1 cellular context compared by ENCODE assay signal in the genomic region with DNA sequence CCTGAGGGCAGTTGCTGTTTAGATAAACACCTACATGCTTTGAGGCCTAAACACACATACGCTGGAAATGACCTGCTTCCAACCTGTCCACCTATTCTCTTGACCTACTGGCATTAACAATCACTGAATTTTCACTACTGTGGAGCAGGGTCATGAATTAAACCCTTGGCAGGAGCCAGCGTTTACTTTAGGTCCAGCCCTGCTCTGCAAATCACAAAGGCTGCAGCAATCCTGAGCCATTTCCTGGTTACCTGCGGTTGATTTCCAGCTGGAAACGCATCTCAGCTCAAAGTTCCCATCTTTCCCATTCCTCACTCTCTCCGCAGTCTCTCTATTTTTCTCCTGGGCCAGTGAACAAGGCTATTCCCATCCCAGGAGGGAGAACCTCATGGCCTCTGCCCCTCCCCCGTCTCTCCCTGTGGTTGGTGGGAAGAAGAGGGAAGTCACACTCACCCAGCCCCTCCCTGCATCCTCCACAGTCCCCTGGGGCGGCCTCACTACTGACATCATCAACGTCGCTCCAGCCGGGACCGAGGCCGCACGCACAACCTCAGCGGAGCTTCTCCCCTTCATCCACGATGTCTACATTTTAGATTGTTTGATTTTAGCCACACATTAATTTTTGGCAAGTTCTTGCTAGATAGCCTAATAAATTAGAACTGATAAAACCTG.
TF ChIP-seq lines count a peak whose summit lies in the region.

No MANE protein-coding gene starts in this region.

TF ChIP-seq in K562, 482 proteins besides CTCF, POLR2A, EP300 and RAD21 (continued from another document):
- TF ChIP-seq TAF7 (tag; IDR thresholded peaks at IDR 0.05) (no peak), L3MBTL2 (IDR thresholded peaks at IDR 0.05) (0 out of 2 replicates have a peak, but pooled peaks have one; percentile 38), BCL6 (CRISPR knock-in tag; IDR thresholded peaks at IDR 0.05) (no peak), ZNF24 (IDR thresholded peaks at IDR 0.05) (no peak), MEF2D (tag; conservative IDR thresholded peaks at IDR 0.05; ENCODE audit: low read depth) (no peak), NRF1 (conservative IDR thresholded peaks at IDR 0.05 in 1 of 2, IDR thresholded peaks at IDR 0.05 in 1 of 2) (peak; percentile 29 to 40; a peak in 2 of 4 replicates), SPI1 (IDR thresholded peaks at IDR 0.05; ENCODE audit: borderline replicate concordance, low read depth, low read length) (peak; percentile 3; the same call in 1 of the 2 replicates), PRMT5 (CRISPR knock-in tag; IDR thresholded peaks at IDR 0.05) (no peak), ZNF445 (CRISPR knock-in tag; IDR thresholded peaks at IDR 0.05; ENCODE audit: low read depth) (no peak), MEIS2 (IDR thresholded peaks at IDR 0.05; ENCODE audit: partially characterized antibody) (no peak), GATA2 (CRISPR knock-in tag; IDR thresholded peaks at IDR 0.05) (no peak), HIVEP1 (CRISPR knock-in tag; IDR thresholded peaks at IDR 0.05) (no peak), SOX6 (IDR thresholded peaks at IDR 0.05) (no peak)
- TF ChIP-seq, protein P1, sequence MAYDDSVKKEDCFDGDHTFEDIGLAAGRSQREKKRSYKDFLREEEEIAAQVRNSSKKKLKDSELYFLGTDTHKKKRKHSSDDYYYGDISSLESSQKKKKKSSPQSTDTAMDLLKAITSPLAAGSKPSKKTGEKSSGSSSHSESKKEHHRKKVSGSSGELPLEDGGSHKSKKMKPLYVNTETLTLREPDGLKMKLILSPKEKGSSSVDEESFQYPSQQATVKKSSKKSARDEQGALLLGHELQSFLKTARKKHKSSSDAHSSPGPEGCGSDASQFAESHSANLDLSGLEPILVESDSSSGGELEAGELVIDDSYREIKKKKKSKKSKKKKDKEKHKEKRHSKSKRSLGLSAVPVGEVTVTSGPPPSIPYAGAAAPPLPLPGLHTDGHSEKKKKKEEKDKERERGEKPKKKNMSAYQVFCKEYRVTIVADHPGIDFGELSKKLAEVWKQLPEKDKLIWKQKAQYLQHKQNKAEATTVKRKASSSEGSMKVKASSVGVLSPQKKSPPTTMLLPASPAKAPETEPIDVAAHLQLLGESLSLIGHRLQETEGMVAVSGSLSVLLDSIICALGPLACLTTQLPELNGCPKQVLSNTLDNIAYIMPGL (CRISPR knock-in tag; IDR thresholded peaks at IDR 0.05): no peak
- TF ChIP-seq, protein P2, sequence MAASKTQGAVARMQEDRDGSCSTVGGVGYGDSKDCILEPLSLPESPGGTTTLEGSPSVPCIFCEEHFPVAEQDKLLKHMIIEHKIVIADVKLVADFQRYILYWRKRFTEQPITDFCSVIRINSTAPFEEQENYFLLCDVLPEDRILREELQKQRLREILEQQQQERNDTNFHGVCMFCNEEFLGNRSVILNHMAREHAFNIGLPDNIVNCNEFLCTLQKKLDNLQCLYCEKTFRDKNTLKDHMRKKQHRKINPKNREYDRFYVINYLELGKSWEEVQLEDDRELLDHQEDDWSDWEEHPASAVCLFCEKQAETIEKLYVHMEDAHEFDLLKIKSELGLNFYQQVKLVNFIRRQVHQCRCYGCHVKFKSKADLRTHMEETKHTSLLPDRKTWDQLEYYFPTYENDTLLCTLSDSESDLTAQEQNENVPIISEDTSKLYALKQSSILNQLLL (CRISPR knock-in tag; IDR thresholded peaks at IDR 0.05; ENCODE audit: borderline replicate concordance): no peak
- TF ChIP-seq, protein P3, sequence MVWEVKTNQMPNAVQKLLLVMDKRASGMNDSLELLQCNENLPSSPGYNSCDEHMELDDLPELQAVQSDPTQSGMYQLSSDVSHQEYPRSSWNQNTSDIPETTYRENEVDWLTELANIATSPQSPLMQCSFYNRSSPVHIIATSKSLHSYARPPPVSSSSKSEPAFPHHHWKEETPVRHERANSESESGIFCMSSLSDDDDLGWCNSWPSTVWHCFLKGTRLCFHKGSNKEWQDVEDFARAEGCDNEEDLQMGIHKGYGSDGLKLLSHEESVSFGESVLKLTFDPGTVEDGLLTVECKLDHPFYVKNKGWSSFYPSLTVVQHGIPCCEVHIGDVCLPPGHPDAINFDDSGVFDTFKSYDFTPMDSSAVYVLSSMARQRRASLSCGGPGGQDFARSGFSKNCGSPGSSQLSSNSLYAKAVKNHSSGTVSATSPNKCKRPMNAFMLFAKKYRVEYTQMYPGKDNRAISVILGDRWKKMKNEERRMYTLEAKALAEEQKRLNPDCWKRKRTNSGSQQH (CRISPR knock-in tag; IDR thresholded peaks at IDR 0.05): no peak
- TF ChIP-seq, protein P4, sequence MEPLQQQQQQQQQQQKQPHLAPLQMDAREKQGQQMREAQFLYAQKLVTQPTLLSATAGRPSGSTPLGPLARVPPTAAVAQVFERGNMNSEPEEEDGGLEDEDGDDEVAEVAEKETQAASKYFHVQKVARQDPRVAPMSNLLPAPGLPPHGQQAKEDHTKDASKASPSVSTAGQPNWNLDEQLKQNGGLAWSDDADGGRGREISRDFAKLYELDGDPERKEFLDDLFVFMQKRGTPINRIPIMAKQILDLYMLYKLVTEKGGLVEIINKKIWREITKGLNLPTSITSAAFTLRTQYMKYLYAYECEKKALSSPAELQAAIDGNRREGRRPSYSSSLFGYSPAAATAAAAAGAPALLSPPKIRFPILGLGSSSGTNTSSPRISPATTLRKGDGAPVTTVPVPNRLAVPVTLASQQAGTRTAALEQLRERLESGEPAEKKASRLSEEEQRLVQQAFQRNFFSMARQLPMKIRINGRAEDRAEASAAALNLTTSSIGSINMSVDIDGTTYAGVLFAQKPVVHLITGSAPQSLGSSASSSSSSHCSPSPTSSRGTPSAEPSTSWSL (CRISPR knock-in tag; IDR thresholded peaks at IDR 0.05; ENCODE audit: borderline replicate concordance): no peak
- TF ChIP-seq, protein P5, sequence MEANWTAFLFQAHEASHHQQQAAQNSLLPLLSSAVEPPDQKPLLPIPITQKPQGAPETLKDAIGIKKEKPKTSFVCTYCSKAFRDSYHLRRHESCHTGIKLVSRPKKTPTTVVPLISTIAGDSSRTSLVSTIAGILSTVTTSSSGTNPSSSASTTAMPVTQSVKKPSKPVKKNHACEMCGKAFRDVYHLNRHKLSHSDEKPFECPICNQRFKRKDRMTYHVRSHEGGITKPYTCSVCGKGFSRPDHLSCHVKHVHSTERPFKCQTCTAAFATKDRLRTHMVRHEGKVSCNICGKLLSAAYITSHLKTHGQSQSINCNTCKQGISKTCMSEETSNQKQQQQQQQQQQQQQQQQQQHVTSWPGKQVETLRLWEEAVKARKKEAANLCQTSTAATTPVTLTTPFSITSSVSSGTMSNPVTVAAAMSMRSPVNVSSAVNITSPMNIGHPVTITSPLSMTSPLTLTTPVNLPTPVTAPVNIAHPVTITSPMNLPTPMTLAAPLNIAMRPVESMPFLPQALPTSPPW (CRISPR knock-in tag; IDR thresholded peaks at IDR 0.05): peak; percentile 30; the same call in 1 of the 2 replicates
TF ChIP-seq in K562: peak in this region for 4.
